11 cellular contexts compared by ENCODE assay signal in genomic region chr1:109120356-109120755, GRCh38.
"Had no signal": no experiment of that assay in that cellular context is flagged by ENCODE, and none has a peak within 500 bp of the region (broad histone marks: within the 10 kb centered on the region; RNA-seq: fewer than 3 reads in every experiment).

No MANE protein-coding gene starts in this region.

- H3K4me1 Mint-ChIP-seq: GM23338, H9 had no signal

- FAIRE-seq: H1, H54 had no signal

- H3K4me3 ChIP-seq: GM23248, GM23338, HAP-1 had no signal

- H3K27ac Mint-ChIP-seq: GM23338, H9, HFFc6 had no signal

- H3K9ac ChIP-seq: GM23248 had no signal

- H2AFZ ChIP-seq: GM23248, GM23338 had no signal

- H3K27ac ChIP-seq: GM23248 had no signal

- H3K9me3 ChIP-seq: HAP-1 had no signal

- H3K4me1 ChIP-seq: HAP-1 had no signal

- H3K4me2 ChIP-seq: GM23338 had no signal

- H3K4me3 Mint-ChIP-seq: GM23338, H9, HFFc6 had no signal

- H3K36me3 ChIP-seq: HAP-1 had no signal

- H3K9me3 Mint-ChIP-seq: GM23338, H9, HFFc6 had no signal

- ATAC-seq: GM23338, HCT116 had no signal

- DNase-seq: GM23248, GOT3, H7, H9, HCEC 1CT, HFFc6 had no signal
